In the genomic region with DNA sequence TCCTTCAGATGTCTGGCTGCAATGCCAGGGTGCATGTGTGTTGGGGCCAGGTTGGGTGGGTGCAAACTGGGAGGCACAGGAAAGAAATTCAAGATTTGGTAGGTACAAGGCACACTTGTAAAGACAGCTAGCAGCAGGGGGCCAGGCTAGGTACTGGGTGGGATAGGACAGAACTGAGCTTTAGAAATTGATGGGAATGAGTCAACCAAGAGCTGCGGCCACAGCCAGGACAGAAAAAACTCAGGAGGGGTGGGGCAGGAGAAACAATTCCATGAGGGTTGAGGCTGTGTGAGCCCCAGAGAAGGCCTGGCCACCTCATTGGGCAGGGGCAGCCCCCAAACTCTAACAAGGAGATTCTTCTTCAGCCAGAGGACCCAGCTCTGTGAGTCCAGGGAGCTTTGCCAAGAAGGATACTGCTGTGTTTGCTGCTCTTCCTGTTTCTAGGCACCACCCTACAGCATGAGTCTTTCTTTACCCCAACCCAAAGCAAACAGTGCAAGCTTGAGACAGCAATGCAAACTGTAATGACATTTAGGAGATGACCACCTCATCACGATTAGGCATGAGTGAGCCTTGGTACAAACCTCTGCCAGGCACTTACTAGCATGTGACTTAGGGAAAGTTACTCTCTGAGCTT, we compare ENCODE assay signal across 21 cellular contexts. TPM values are rescaled to one million over a fixed set of nuclear protein-coding genes. Genes with fewer than 3 reads are reported as not detected.
"Had no signal": no experiment of that assay in that cellular context is flagged by ENCODE, and none has a peak within 500 bp of the region (broad histone marks: within the 10 kb centered on the region; RNA-seq: fewer than 3 reads in every experiment).

No MANE protein-coding gene starts in this region.

- H3K9me3 ChIP-seq: left ventricle myocardium inferior, neutrophil, tibial artery had no signal

- H3K27ac ChIP-seq: foreskin keratinocyte, left ventricle myocardium inferior, neutrophil, tibial artery had no signal

- H3K36me3 ChIP-seq: left ventricle myocardium inferior, neutrophil, tibial artery had no signal

- H3K4me1 ChIP-seq: foreskin keratinocyte, left ventricle myocardium inferior, tibial artery had no signal

- H3K4me3 ChIP-seq: left ventricle myocardium inferior, tibial artery had no signal

- ATAC-seq: activated CD4-positive, CD25-positive, alpha-beta regulatory T cell treated with anti-CD3 and anti-CD28 coated beads, Interleukin-2, amount 50 U/mL, for 24 hours; foreskin keratinocyte; stimulated activated memory B cell treated with anti-CD40 and anti-IgM and Interleukin-4, amounts not matched to agents 10 μg/mL and 1 μg/mL and 100 μg/mL, for 72 hours had no signal

- H3K27me3 ChIP-seq: neutrophil had no signal

- DNase-seq: activated CD4-positive, alpha-beta T cell treated with anti-CD3 and anti-CD28 coated beads, Interleukin-2, amount 50 U/mL, for 1 hour; activated CD8-positive, alpha-beta memory T cell treated with anti-CD3 and anti-CD28 coated beads for 24 hours; activated gamma-delta T cell treated with Interleukin-2 at 50 U/mL for 16 hours; amniotic stem cell; central memory CD4-positive, alpha-beta T cell; cortex of kidney; effector CD4-positive, alpha-beta T cell; foreskin keratinocyte; glutamatergic neuron; left ventricle myocardium inferior; naive B cell; retina; stimulated activated CD4-positive, alpha-beta T cell treated with anti-CD3 and anti-CD28 coated beads, Interleukin-2, amount 100 ng/mL, for 48 hours; tibial artery had no signal

RNA-seq across cellular contexts. Expression of a gene that starts 21.3 kb away (rescaled TPM):
- total RNA-seq: foreskin keratinocyte, kidney epithelial cell, left ventricle myocardium inferior, mononuclear cell, skeletal muscle tissue, subcutaneous adipose tissue had no signal
- polyA plus RNA-seq: foreskin keratinocyte had no signal
